In genomic region chr14:51095854-51096823, GRCh38 we compare ENCODE assay signal across 8 cellular contexts. TPM values are rescaled to one million over a fixed set of nuclear protein-coding genes. Genes with fewer than 3 reads are reported as not detected.
DNase-seq lines count a peak whose midpoint lies in the region; ATAC-seq lines count a peak whose summit lies in the region.

No MANE protein-coding gene starts in this region.

- peak; percentile 59 for DNase-seq in NCI-H1105 treated with DMSO at 0.1 percent for 48 hours (lab: John Stamatoyannopoulos, UW)
- DNase-seq in NCI-H1105 (lab: John Stamatoyannopoulos, UW) = no peak
- peak; percentile 54 for DNase-seq in NCI-H2227 (lab: John Stamatoyannopoulos, UW; ENCODE audit: unreplicated experiment)
- DNase-seq in amygdala (lab: John Stamatoyannopoulos, UW) = peak in 51 of 56 donors; percentile 12 to 88 (median 71)
- peak in 47 of 51 donors; percentile 17 to 91 (median 65) for DNase-seq in hypothalamus (lab: John Stamatoyannopoulos, UW)
- peak; percentile 87 for DNase-seq in renal cortical epithelial cell (ENCODE audit: low read depth)
- DNase-seq in GM19238 (ENCODE audit: insufficient read length, low spot score) = no peak

- no peak for ATAC-seq in GM19463 (IDR thresholded peaks at IDR 0.05; ENCODE audit: unreplicated experiment)

RNA-seq across cellular contexts. Expression of gene TRIM9, which starts 1.2 kb away (rescaled TPM):
- total RNA-seq in renal cortical epithelial cell = 0.69 and 2.9 TPM in 2 replicates

Comparison
In these comparisons a context has a peak if more than half of its experiments do, and no peak if none do; other contexts are left out.
1. DNase-seq: peak in NCI-H1105 treated with DMSO at 0.1 percent for 48 hours (single experiment), NCI-H2227 (single experiment), amygdala (51 of 56), hypothalamus (47 of 51) and renal cortical epithelial cell (single experiment); none in NCI-H1105 (single experiment) and GM19238 (single experiment).